ENCODE assay signal across 20 cellular contexts in genomic region chr3:70840106-70840870, GRCh38.
DNase-seq lines count a peak whose midpoint lies in the region; ATAC-seq, FAIRE-seq and TF ChIP-seq lines count a peak whose summit lies in the region.
"Had no signal": no experiment of that assay in that cellular context is flagged by ENCODE, and none has a peak within 500 bp of the region (broad histone marks: within the 10 kb centered on the region; RNA-seq: fewer than 3 reads in every experiment).

No MANE protein-coding gene starts in this region.

- H3K27me3 ChIP-seq in IMR-90 (ENCODE audit: control insufficient read depth, insufficient read depth, low read length) (no peaks in the 10 kb centered on the region), astrocyte (ENCODE audit: insufficient read depth, low read length) (no peaks in the 10 kb centered on the region)
- H3K27me3 ChIP-seq: BE2C, esophagus muscularis mucosa, heart right ventricle had no signal

- no TSS peak for BruUV-seq in IMR-90 (replicated peaks; lab: Mats Ljungman, UMichigan)

- no peak for TF ChIP-seq RAD21 in IMR-90 (IDR thresholded peaks at IDR 0.05; ENCODE audit: low read length)

- no peak overlapping the region for H2BK5ac ChIP-seq in IMR-90 (ENCODE audit: low read depth, low read length, poor library complexity, severe bottlenecking)

- no peak overlapping the region for H2AFZ ChIP-seq in IMR-90 (replicated peaks; ENCODE audit: low read length, poor library complexity)
- no peak overlapping the region for H2AFZ ChIP-seq in astrocyte (ENCODE audit: low read depth, low read length)

- no peak overlapping the region for H2BK120ac ChIP-seq in IMR-90 (ENCODE audit: low read depth, low read length)

- no peak overlapping the region for H3K14ac ChIP-seq in IMR-90 (replicated peaks; ENCODE audit: low read depth, low read length)

- no CpG with 5 or more reads among the region's 4 CpGs for WGBS in IMR-90 (ENCODE audit: extremely low coverage in 2 of 2, insufficient read length in 1 of 2), 2 experiments

- H3K79me2 ChIP-seq in astrocyte (ENCODE audit: insufficient read depth, low read length), result no peaks in the 10 kb centered on the region

- H3K9me3 ChIP-seq in IMR-90 (ENCODE audit: control insufficient read depth, insufficient read depth, low read length) (no peaks in the 10 kb centered on the region), astrocyte (ENCODE audit: insufficient read depth, low read depth, low read length) (no peaks in the 10 kb centered on the region)
- H3K9me3 ChIP-seq: BE2C, esophagus muscularis mucosa, heart right ventricle had no signal

- no peaks in the 10 kb centered on the region for H3K27me3 Mint-ChIP-seq in astrocyte (ENCODE audit: low read depth, unreplicated experiment)

- ATAC-seq in IMR-90 (ENCODE audit: low read depth) (no peak), GM19351 (IDR thresholded peaks at IDR 0.05; ENCODE audit: unreplicated experiment) (no peak)
- ATAC-seq: heart right ventricle, K562, Panc1 had no signal

- CTCF ChIA-PET in IMR-90 (lab: Yijun Ruan, JAX), result no interaction called here

- H3K36me3 ChIP-seq in IMR-90 (ENCODE audit: control insufficient read depth, insufficient read depth, low read length), result no peaks in the 10 kb centered on the region
- no peaks in the 10 kb centered on the region for H3K36me3 ChIP-seq in astrocyte (ENCODE audit: insufficient read depth, low read length)
- H3K36me3 ChIP-seq: BE2C, esophagus muscularis mucosa, heart right ventricle had no signal

- H3K4me3 Mint-ChIP-seq in astrocyte (ENCODE audit: unreplicated experiment), result no peak overlapping the region
- H3K4me3 Mint-ChIP-seq: naive B cell had no signal

- H3K9me3 Mint-ChIP-seq in astrocyte (ENCODE audit: unreplicated experiment), result peaks cover 3% of the 10 kb centered on the region
- H3K9me3 Mint-ChIP-seq: naive B cell had no signal

- TF ChIP-seq POLR2A in IMR-90 (IDR thresholded peaks at IDR 0.05; ENCODE audit: low read depth, low read length), result no peak

- no peak overlapping the region; the same call in 1 of the 2 replicates for H2AK5ac ChIP-seq in IMR-90 (ENCODE audit: low read depth, low read length)

- intact Hi-C loops in IMR-90 (cut with micrococcal nuclease), result no loop called here

- H3K27ac ChIP-seq in IMR-90 (ENCODE audit: insufficient read depth, low read length), result no peak overlapping the region
- no peak overlapping the region for H3K27ac ChIP-seq in astrocyte (ENCODE audit: low read depth, low read length)
- H3K27ac ChIP-seq: coronary artery, esophagus muscularis mucosa, heart right ventricle had no signal

- H4K91ac ChIP-seq in IMR-90 (ENCODE audit: insufficient read depth, low read depth, low read length), result no peak overlapping the region

- TF ChIP-seq CTCF in IMR-90 (conservative IDR thresholded peaks at IDR 0.05; ENCODE audit: low read depth, low read length), result no peak
- no peak for TF ChIP-seq CTCF in astrocyte (IDR thresholded peaks at IDR 0.05; ENCODE audit: insufficient read depth, low read depth, low read length)

- H2BK15ac ChIP-seq in IMR-90 (ENCODE audit: low read depth, low read length), result no peak overlapping the region

- dilution Hi-C loops in IMR-90 (cut with HindIII; ENCODE audit: low sequenced_read_pairs, unreplicated experiment), result no loop called here

- H3K9ac ChIP-seq in IMR-90 (ENCODE audit: low read depth, low read length), result no peak overlapping the region
- no peak overlapping the region for H3K9ac ChIP-seq in astrocyte (ENCODE audit: low read length)

- H3K4me1 ChIP-seq in IMR-90 (ENCODE audit: control insufficient read depth, insufficient read depth, low read length), result peaks cover 3% of the 10 kb centered on the region; the same call in 1 of the 2 replicates
- H3K4me1 ChIP-seq in astrocyte (ENCODE audit: insufficient read depth, low read length), result peaks cover 5% of the 10 kb centered on the region
- H3K4me1 ChIP-seq: BE2C had no signal

- peaks cover 11% of the 10 kb centered on the region for H3K4me1 Mint-ChIP-seq in astrocyte (ENCODE audit: low read depth, unreplicated experiment)
- H3K4me1 Mint-ChIP-seq: naive B cell had no signal

- H3K18ac ChIP-seq in IMR-90 (ENCODE audit: low read depth, low read length), result no peak overlapping the region

- H4K5ac ChIP-seq in IMR-90 (ENCODE audit: low read depth, low read length), result no peak overlapping the region

- POLR2A ChIA-PET in IMR-90 (lab: Charles Lee; ENCODE audit: unreplicated experiment), result no interaction called here

- H3K27ac Mint-ChIP-seq in astrocyte (ENCODE audit: unreplicated experiment), result no peak overlapping the region
- H3K27ac Mint-ChIP-seq: naive B cell had no signal

- in situ Hi-C loops in IMR-90 (cut with MboI; ENCODE audit: low sequenced_read_pairs), result no loop called here

- no peaks in the 10 kb centered on the region for H3K36me3 Mint-ChIP-seq in astrocyte (ENCODE audit: low read depth, unreplicated experiment)
- H3K36me3 Mint-ChIP-seq: naive B cell had no signal

- H3K4me3 ChIP-seq in IMR-90 (ENCODE audit: insufficient read depth, low read depth, low read length) (no peak overlapping the region), astrocyte (ENCODE audit: insufficient read depth, low read depth, low read length) (no peak overlapping the region)
- H3K4me3 ChIP-seq: coronary artery, esophagus muscularis mucosa, heart right ventricle, K562 had no signal

- H2BK20ac ChIP-seq in IMR-90 (ENCODE audit: low read depth, low read length), result no peak overlapping the region

- H3K23ac ChIP-seq in IMR-90 (ENCODE audit: low read depth, low read length), result no peak overlapping the region

- no peaks in the 10 kb centered on the region for H4K20me1 ChIP-seq in IMR-90 (ENCODE audit: insufficient read depth, low read length)
- H4K20me1 ChIP-seq in astrocyte (ENCODE audit: insufficient read depth, low read length), result no peaks in the 10 kb centered on the region

- H3K9me1 ChIP-seq in IMR-90 (ENCODE audit: insufficient read depth, low read length), result no peaks in the 10 kb centered on the region

- no peaks in the 10 kb centered on the region for H3K79me1 ChIP-seq in IMR-90 (ENCODE audit: low read depth in 1 of 2, low read length in 2 of 2)

- no peak overlapping the region for H4K8ac ChIP-seq in IMR-90 (ENCODE audit: low read depth in 2 of 2, low read length in 2 of 2)

- H3K4ac ChIP-seq in IMR-90 (ENCODE audit: low read depth, low read length), result no peak overlapping the region

- H2AK9ac ChIP-seq in IMR-90 (replicated peaks; ENCODE audit: low read depth, low read length, poor library complexity), result no peak overlapping the region

- no peak overlapping the region for H3K56ac ChIP-seq in IMR-90 (ENCODE audit: extremely low read depth, insufficient read depth, low read length)

- H3K4me2 ChIP-seq in IMR-90 (ENCODE audit: low read depth, low read length), result no peak overlapping the region
- no peak overlapping the region for H3K4me2 ChIP-seq in astrocyte (ENCODE audit: low read length)

- peak; percentile 20 for FAIRE-seq in astrocyte (lab: Jason Lieb, UNC)
- FAIRE-seq: H1, K562 had no signal

- peak; percentile 39 for DNase-seq in ELF-1 (ENCODE audit: low read depth, low spot score)
- peak; percentile 23 for DNase-seq in IMR-90
- peak; percentile 66 for DNase-seq in astrocyte (ENCODE audit: low read depth)
- peak; percentile 71 for DNase-seq in kidney tubule cell (ENCODE audit: low spot score)
- no peak for DNase-seq in DMS53 (lab: John Stamatoyannopoulos, UW)
- no peak for DNase-seq in DMS 273 (lab: John Stamatoyannopoulos, UW; ENCODE audit: unreplicated experiment)
- DNase-seq: activated T-cell treated with anti-CD3 and anti-CD28 coated beads, Interleukin-2, amount 50 U/mL, for 1 hour; amygdala; BE2C; heart right ventricle; naive B cell; NCI-H1417 treated with DMSO at 0.1 percent for 48 hours; NCI-H524 treated with DMSO at 0.1 percent for 48 hours; SW 1271 had no signal

TF ChIP-seq in IMR-90, 13 proteins besides CTCF, POLR2A, EP300 and RAD21:
- no peak for TF ChIP-seq RFX5 (IDR thresholded peaks at IDR 0.05; ENCODE audit: low read depth, low read length)
- no peak for TF ChIP-seq CHD1 (IDR thresholded peaks at IDR 0.05; ENCODE audit: low read depth, low read length)
- no peak for TF ChIP-seq USF2 (IDR thresholded peaks at IDR 0.05; ENCODE audit: low read depth, low read length)
- no peak for TF ChIP-seq CEBPB (IDR thresholded peaks at IDR 0.05; ENCODE audit: low read depth, low read length)

Comparison
In these comparisons a context has a peak if more than half of its experiments do, and no peak if none do; other contexts are left out.
1. DNase-seq: peak in ELF-1 (single experiment), IMR-90 (single experiment), astrocyte (single experiment) and kidney tubule cell (single experiment); none in DMS53 (single experiment) and DMS 273 (single experiment).